Comparison of ENCODE assay signal across 8 cellular contexts in genomic region chr4:21790437-21791029, GRCh38.
A peak's percentile ranks its signal among the peaks of the same experiment; 100 is the strongest.
DNase-seq lines count a peak whose midpoint lies in the region; ATAC-seq and TF ChIP-seq lines count a peak whose summit lies in the region.

No MANE protein-coding gene starts in this region.

- no peak for ATAC-seq in CD8-positive, alpha-beta T cell
- ATAC-seq in lung (ENCODE audit: insufficient read depth, low FRiP score) (no peak), GM21528 (IDR thresholded peaks at IDR 0.05; ENCODE audit: low FRiP score, unreplicated experiment) (no peak), GM19463 (IDR thresholded peaks at IDR 0.05; ENCODE audit: unreplicated experiment) (no peak), GM19328 (IDR thresholded peaks at IDR 0.05; ENCODE audit: unreplicated experiment) (no peak)

- TF ChIP-seq CTCF in CD8-positive, alpha-beta T cell (IDR thresholded peaks at IDR 0.05) = peak; percentile 47
- peak; percentile 3 for TF ChIP-seq CTCF in lung (IDR thresholded peaks at IDR 0.05; ENCODE audit: control extremely low read depth, extremely low read depth)

- H3K9me3 ChIP-seq in CD8-positive, alpha-beta T cell (ENCODE audit: low read length) = no peaks in the 10 kb centered on the region
- no peaks in the 10 kb centered on the region for H3K9me3 ChIP-seq in lung (ENCODE audit: control insufficient read depth in 2 of 2, insufficient read depth in 1 of 2, low read length in 1 of 2)

- no peaks in the 10 kb centered on the region for H3K9me3 Mint-ChIP-seq in CD8-positive, alpha-beta T cell

- no peaks in the 10 kb centered on the region for H3K36me3 Mint-ChIP-seq in CD8-positive, alpha-beta T cell

- no peak overlapping the region for H3K27ac ChIP-seq in CD8-positive, alpha-beta T cell (ENCODE audit: low read depth, low read length)
- no peak overlapping the region for H3K27ac ChIP-seq in lung (ENCODE audit: low read depth in 1 of 2, low read length in 1 of 2)

- no peak for DNase-seq in CD8-positive, alpha-beta T cell
- DNase-seq in HT1080 (ENCODE audit: low read depth) (peak; percentile 45), amniotic stem cell (lab: John Stamatoyannopoulos, UW) (peak; percentile 33), lung (ENCODE audit: low spot score) (no peak), UCSD-AML1 (lab: John Stamatoyannopoulos, UW; ENCODE audit: unreplicated experiment) (no peak)

- H3K27ac Mint-ChIP-seq in CD8-positive, alpha-beta T cell = no peak overlapping the region

- no peaks in the 10 kb centered on the region for H3K36me3 ChIP-seq in CD8-positive, alpha-beta T cell (ENCODE audit: insufficient read depth, low read length)
- H3K36me3 ChIP-seq in lung (ENCODE audit: control insufficient read depth in 2 of 2, insufficient read depth in 2 of 2, low read length in 2 of 2) = no peaks in the 10 kb centered on the region

- POLR2A ChIA-PET in CD8-positive, alpha-beta T cell (lab: Charles Lee) = no interaction called here

- no peak overlapping the region for H3K4me3 ChIP-seq in CD8-positive, alpha-beta T cell (ENCODE audit: low read depth, low read length)
- no peak overlapping the region for H3K4me3 ChIP-seq in lung

- 32 to 36% methylated on average over 4 of the region's 4 CpGs for WGBS in lung, 2 donors

- intact Hi-C loops in CD8-positive, alpha-beta T cell (cut with DNase I, micrococcal nuclease) = loop anchor here (1.0 to 10.0 kb wide), 4 partner anchors 134 to 900 kb away; no protein-coding TSS in a partner anchor

- H3K27me3 ChIP-seq in CD8-positive, alpha-beta T cell (ENCODE audit: insufficient read depth, low read length) = no peaks in the 10 kb centered on the region
- no peaks in the 10 kb centered on the region for H3K27me3 ChIP-seq in lung (ENCODE audit: control insufficient read depth, insufficient read depth)

- H3K27me3 Mint-ChIP-seq in CD8-positive, alpha-beta T cell (ENCODE audit: low read depth) = peaks cover 7% of the 10 kb centered on the region

- CTCF ChIA-PET in CD8-positive, alpha-beta T cell (lab: Charles Lee) = interaction anchor here (1.0 to 3.5 kb wide), 5 partner anchors 9 to 600 kb away, joined by 5 to 51 read pairs (median 10); no protein-coding TSS in a partner anchor

- H3K4me1 Mint-ChIP-seq in CD8-positive, alpha-beta T cell (ENCODE audit: low read depth) = peaks cover 3% of the 10 kb centered on the region

- no peaks in the 10 kb centered on the region for H3K4me1 ChIP-seq in CD8-positive, alpha-beta T cell (ENCODE audit: insufficient read depth, low read length)
- H3K4me1 ChIP-seq in lung (ENCODE audit: control insufficient read depth in 2 of 2, insufficient read depth in 2 of 2, low read length in 2 of 2) = no peaks in the 10 kb centered on the region

- no peak overlapping the region for H3K4me3 Mint-ChIP-seq in CD8-positive, alpha-beta T cell

Comparison
In these comparisons a context has a peak if more than half of its experiments do, and no peak if none do; other contexts are left out.
1. DNase-seq: peak in HT1080 (single experiment) and amniotic stem cell (single experiment); none in CD8-positive, alpha-beta T cell (0 of 7), lung (single experiment) and UCSD-AML1 (single experiment).